8 cellular contexts compared by ENCODE assay signal in the genomic region with DNA sequence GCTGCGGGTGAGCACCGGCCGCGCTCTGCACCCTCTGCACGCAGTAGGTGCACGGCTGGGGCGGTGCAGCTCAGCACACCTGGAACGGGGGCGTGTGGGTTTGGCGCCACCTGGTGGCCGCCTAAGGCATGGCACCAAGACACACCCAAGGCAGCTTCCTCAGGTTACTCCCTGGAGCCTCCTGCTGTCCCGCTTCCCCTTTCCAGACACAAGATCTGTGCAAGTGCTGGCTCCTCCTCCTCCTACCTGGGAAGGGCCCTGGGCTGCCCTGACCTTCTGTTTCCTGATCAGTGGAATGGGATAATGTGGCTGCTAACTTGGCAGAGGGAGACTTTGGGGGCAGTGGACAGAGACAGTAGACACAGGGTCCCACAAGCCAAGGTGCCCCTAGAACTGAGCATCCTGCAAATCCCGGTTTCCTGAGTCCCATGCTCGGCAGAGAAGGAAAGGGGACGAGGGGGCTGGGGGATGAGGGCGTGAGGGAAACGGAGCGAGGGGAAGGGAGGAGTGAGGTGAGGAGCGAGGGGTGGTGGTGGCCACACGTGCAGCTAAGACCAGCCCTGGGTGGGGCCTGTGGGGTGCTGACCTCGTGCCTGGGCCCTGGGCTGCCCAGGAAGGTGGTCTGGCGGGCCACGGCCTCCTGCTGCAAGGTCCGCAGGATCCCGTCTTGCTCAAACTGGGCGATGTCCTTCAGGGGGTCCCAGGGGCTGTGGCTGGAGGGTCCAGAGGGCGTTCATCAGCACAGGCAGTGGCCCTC. TPM values are rescaled to one million over a fixed set of nuclear protein-coding genes. Genes with fewer than 3 reads are reported as not detected.
DNase-seq lines count a peak whose midpoint lies in the region; ATAC-seq, FAIRE-seq and TF ChIP-seq lines count a peak whose summit lies in the region.

No MANE protein-coding gene starts in this region.

- no peaks in the 10 kb centered on the region for H4K20me1 ChIP-seq in GM12878 (ENCODE audit: control insufficient read depth, insufficient read depth)

- no peak for TF ChIP-seq EP300 in GM12878 (IDR thresholded peaks at IDR 0.05; ENCODE audit: borderline replicate concordance in 1 of 2, control insufficient read depth in 1 of 2, low read depth in 2 of 2, low read length in 2 of 2)

- peaks cover 10 to 22% (median 15%) of the 10 kb centered on the region in 3 donors for H3K36me3 Mint-ChIP-seq in immature natural killer cell

- RAD21 ChIA-PET in GM12878 (lab: Charles Lee; ENCODE audit: unreplicated experiment): interaction anchor here (0.8 to 3.8 kb wide), 20 partner anchors 29 to 559 kb away, joined by 3 to 58 read pairs (median 7); a partner anchor contains a TSS

- H3K9ac ChIP-seq in GM12878 (ENCODE audit: control insufficient read depth, insufficient read depth, low read length): no peak overlapping the region

- H3K4me1 ChIP-seq in GM12878 (ENCODE audit: control insufficient read depth, insufficient read depth, low read length): no peaks in the 10 kb centered on the region

- ATAC-seq in GM21717 (IDR thresholded peaks at IDR 0.05; ENCODE audit: unreplicated experiment): peak; percentile 68
- ATAC-seq in GM12878: peak; percentile 97

- WGBS in GM12878 (ENCODE audit: insufficient coverage, insufficient replicate concordance, low lambda C conversion rate, missing lambda C conversion rate): 16% methylated on average over 25 of the region's 27 CpGs

- H3K79me2 ChIP-seq in GM12878 (ENCODE audit: control insufficient read depth, insufficient read depth, low read length): no peaks in the 10 kb centered on the region

- peak overlapping the region; percentile 25; the same call in 1 of the 2 replicates for H3K4me2 ChIP-seq in GM12878 (ENCODE audit: control insufficient read depth, insufficient read depth)

- H3K36me3 ChIP-seq in GM12878 (ENCODE audit: control insufficient read depth in 2 of 2, insufficient read depth in 2 of 2, low read length in 1 of 2): no peaks in the 10 kb centered on the region

- H3K9me3 ChIP-seq in GM12878 (replicated peaks; ENCODE audit: control insufficient read depth, insufficient read depth, low read length): no peaks in the 10 kb centered on the region

- TF ChIP-seq CTCF in GM12878 (IDR thresholded peaks at IDR 0.05 in 2 of 3, conservative IDR thresholded peaks at IDR 0.05 in 1 of 3; ENCODE audit: control insufficient read depth in 2 of 3, extremely low read depth in 1 of 3, insufficient read depth in 1 of 3, low read depth in 3 of 3, low read length in 3 of 3): peak; percentile 98

- SMC1A ChIA-PET in GM12878 (lab: Charles Lee; ENCODE audit: uncharacterized antibody, unreplicated experiment): interaction anchor here (0.9 to 6.2 kb wide), 11 partner anchors 17 to 199 kb away, joined by 3 to 52 read pairs (median 4); no protein-coding TSS in a partner anchor

- no peak overlapping the region for H3K4me3 ChIP-seq in GM12878

- in situ Hi-C loops in GM12878 (cut with MboI): loop anchor here (5.0 kb wide), 2 partner anchors 50 to 560 kb away; no protein-coding TSS in a partner anchor

- peaks cover 10 to 22% of the 10 kb centered on the region in 2 donors for H3K4me1 Mint-ChIP-seq in immature natural killer cell

- BruUV-seq in GM12878 (replicated peaks; lab: Mats Ljungman, UMichigan): no TSS peak

- TF ChIP-seq POLR2A in GM12878 (IDR thresholded peaks at IDR 0.05; ENCODE audit: low read depth, low read length): no peak

- POLR2A ChIA-PET in GM12878 (lab: Charles Lee): interaction anchor here (0.5 to 1.2 kb wide), 5 partner anchors 38 to 274 kb away, joined by 3 to 6 read pairs (median 3); no protein-coding TSS in a partner anchor

- DNase-seq in COR-L47 (lab: John Stamatoyannopoulos, UW) (peak; percentile 60), NCI-H1417 treated with DMSO at 0.1 percent for 48 hours (lab: John Stamatoyannopoulos, UW) (peak; percentile 9), UCSD-AML1 (lab: John Stamatoyannopoulos, UW; ENCODE audit: unreplicated experiment) (peak; percentile 65), GM12878 (ENCODE audit: low read depth, low spot score) (peak; percentile 19), immature natural killer cell (peak; percentile 57 to 67 (median 65)), OCI-M2 (lab: John Stamatoyannopoulos, UW; ENCODE audit: unreplicated experiment) (no peak)
- DNase-seq in stimulated activated CD4-positive, alpha-beta T cell treated with anti-CD3 and anti-CD28 coated beads, Interleukin-1b, Interleukin-23, amount 100 ng/mL, for 1 hour (ENCODE audit: low read depth in 2 of 2): peak; percentile 17 to 51

- H3K27ac ChIP-seq in GM12878 (ENCODE audit: control insufficient read depth, insufficient read depth): no peak overlapping the region

- no peaks in the 10 kb centered on the region for H3K27me3 ChIP-seq in GM12878 (replicated peaks in 1 of 2; ENCODE audit: control insufficient read depth in 2 of 2, insufficient read depth in 2 of 2, low read length in 1 of 2)

- peak; percentile 64 for FAIRE-seq in GM12878 (lab: Jason Lieb, UNC)

- TF ChIP-seq RAD21 in GM12878 (IDR thresholded peaks at IDR 0.05; ENCODE audit: insufficient read depth, low read depth, low read length): peak; percentile 85

- peak overlapping the region in 5 of 6 donors; percentile 43 to 73 (median 65) for H3K27ac Mint-ChIP-seq in immature natural killer cell

- no peaks in the 10 kb centered on the region for H3K9me3 Mint-ChIP-seq in immature natural killer cell

- peak overlapping the region; percentile 37; the same call in 1 of the 2 replicates for H2AFZ ChIP-seq in GM12878 (ENCODE audit: control insufficient read depth, low read depth, low read length)

- intact Hi-C loops in GM12878 (cut with micrococcal nuclease; ENCODE audit: unreplicated experiment): loop anchor here (1.0 to 10.0 kb wide), 5 partner anchors 40 to 560 kb away; no protein-coding TSS in a partner anchor

- CTCF ChIA-PET in GM12878 (lab: Yijun Ruan, JAX): interaction anchor here (0.7 to 5.8 kb wide), 44 partner anchors 14 to 559 kb away, joined by 3 to 143 read pairs (median 4); a partner anchor contains a TSS

- H3K4me3 Mint-ChIP-seq in immature natural killer cell: peak overlapping the region in 1 of 5 donors; percentile 21

- H3K27me3 Mint-ChIP-seq in immature natural killer cell (ENCODE audit: low read depth in 3 of 3): peaks cover 3 to 26% (median 4%) of the 10 kb centered on the region in 3 donors

TF ChIP-seq in GM12878, 131 proteins besides CTCF, POLR2A, EP300 and RAD21 (continues in another document):
- TF ChIP-seq TBL1XR1 (IDR thresholded peaks at IDR 0.05; ENCODE audit: low read depth, low read length): 0 out of 2 replicates have a peak, but pooled peaks have one; percentile 17
- TF ChIP-seq, protein P1, sequence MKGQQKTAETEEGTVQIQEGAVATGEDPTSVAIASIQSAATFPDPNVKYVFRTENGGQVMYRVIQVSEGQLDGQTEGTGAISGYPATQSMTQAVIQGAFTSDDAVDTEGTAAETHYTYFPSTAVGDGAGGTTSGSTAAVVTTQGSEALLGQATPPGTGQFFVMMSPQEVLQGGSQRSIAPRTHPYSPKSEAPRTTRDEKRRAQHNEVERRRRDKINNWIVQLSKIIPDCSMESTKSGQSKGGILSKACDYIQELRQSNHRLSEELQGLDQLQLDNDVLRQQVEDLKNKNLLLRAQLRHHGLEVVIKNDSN (IDR thresholded peaks at IDR 0.05; ENCODE audit: borderline replicate concordance, extremely low read length, insufficient read depth, low read depth, low read length): no peak
- TF ChIP-seq, protein P2, sequence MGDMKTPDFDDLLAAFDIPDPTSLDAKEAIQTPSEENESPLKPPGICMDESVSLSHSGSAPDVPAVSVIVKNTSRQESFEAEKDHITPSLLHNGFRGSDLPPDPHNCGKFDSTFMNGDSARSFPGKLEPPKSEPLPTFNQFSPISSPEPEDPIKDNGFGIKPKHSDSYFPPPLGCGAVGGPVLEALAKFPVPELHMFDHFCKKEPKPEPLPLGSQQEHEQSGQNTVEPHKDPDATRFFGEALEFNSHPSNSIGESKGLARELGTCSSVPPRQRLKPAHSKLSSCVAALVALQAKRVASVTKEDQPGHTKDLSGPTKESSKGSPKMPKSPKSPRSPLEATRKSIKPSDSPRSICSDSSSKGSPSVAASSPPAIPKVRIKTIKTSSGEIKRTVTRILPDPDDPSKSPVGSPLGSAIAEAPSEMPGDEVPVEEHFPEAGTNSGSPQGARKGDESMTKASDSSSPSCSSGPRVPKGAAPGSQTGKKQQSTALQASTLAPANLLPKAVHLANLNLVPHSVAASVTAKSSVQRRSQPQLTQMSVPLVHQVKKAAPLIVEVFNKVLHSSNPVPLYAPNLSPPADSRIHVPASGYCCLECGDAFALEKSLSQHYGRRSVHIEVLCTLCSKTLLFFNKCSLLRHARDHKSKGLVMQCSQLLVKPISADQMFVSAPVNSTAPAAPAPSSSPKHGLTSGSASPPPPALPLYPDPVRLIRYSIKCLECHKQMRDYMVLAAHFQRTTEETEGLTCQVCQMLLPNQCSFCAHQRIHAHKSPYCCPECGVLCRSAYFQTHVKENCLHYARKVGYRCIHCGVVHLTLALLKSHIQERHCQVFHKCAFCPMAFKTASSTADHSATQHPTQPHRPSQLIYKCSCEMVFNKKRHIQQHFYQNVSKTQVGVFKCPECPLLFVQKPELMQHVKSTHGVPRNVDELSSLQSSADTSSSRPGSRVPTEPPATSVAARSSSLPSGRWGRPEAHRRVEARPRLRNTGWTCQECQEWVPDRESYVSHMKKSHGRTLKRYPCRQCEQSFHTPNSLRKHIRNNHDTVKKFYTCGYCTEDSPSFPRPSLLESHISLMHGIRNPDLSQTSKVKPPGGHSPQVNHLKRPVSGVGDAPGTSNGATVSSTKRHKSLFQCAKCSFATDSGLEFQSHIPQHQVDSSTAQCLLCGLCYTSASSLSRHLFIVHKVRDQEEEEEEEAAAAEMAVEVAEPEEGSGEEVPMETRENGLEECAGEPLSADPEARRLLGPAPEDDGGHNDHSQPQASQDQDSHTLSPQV (IDR thresholded peaks at IDR 0.05): peak; percentile 55; the same call in 1 of the 2 replicates

RNA-seq across cellular contexts. Expression of a gene that starts 34.8 kb away (rescaled TPM):
- total RNA-seq in GM12878 (2013; cell fraction: nucleolus; rRNA removed): 82.2 and 99.9 TPM in 2 replicates
- total RNA-seq in GM12878 (2014; rRNA removed) (42.2 and 44.1 TPM in 2 replicates), GM12878 (2014; rRNA removed; fragmentation: Illumina TruSeq; extraction: Trizol) (32.9 and 33.9 TPM in 2 replicates), GM12878 (2021) (49.2 TPM in 2 replicates)
- 31.3 TPM for polyA plus RNA-seq in GM12878 (2011; ENCODE audit: low read depth)
- polyA plus RNA-seq in GM12878 (2011; rRNA removed) (51.4 and 60.6 TPM in 2 replicates), GM12878 (2014; fragmentation: Illumina TruSeq; extraction: Trizol) (35.7 and 42.9 TPM in 2 replicates), GM12878 (2014; fragmentation: Nextera tagmentation; extraction: Ambion mirVana) (10 to 100 TPM in 1 of 2 experiments, 1 to 10 TPM in 1; 7.8 to 19.7 TPM), GM12878 (2014; rRNA removed) (51.0 and 52.5 TPM in 2 replicates), GM12878 (2016; fragmentation: Nextera tagmentation; extraction: Ambion mirVana) (10 to 100 TPM; 48.6 to 51.7 TPM), immature natural killer cell (10 to 100 TPM; 32.6 to 48.9 (median 44.2) TPM)
- 43.0 and 45.6 TPM in 2 replicates for polyA plus RNA-seq in GM12878 (2011; cell fraction: cytosol; rRNA removed)
- 128 and 145 TPM in 2 replicates for polyA plus RNA-seq in GM12878 (2011; cell fraction: nucleus; rRNA removed)
- 44.0 and 47.5 TPM in 2 replicates for polyA plus RNA-seq in GM12878 (2012)
- 41.5 and 48.6 TPM in 2 replicates for polyA minus RNA-seq in GM12878 (2011; rRNA and poly(A)+ RNA removed)
- 16.4 and 20.3 TPM in 2 replicates for polyA minus RNA-seq in GM12878 (2011; cell fraction: cytosol; rRNA and poly(A)+ RNA removed)
- polyA minus RNA-seq in GM12878 (2011; cell fraction: nucleus; rRNA and poly(A)+ RNA removed): 46.5 and 65.3 TPM in 2 replicates
